Comparison of ENCODE assay signal across 1 cellular context in the genomic region with DNA sequence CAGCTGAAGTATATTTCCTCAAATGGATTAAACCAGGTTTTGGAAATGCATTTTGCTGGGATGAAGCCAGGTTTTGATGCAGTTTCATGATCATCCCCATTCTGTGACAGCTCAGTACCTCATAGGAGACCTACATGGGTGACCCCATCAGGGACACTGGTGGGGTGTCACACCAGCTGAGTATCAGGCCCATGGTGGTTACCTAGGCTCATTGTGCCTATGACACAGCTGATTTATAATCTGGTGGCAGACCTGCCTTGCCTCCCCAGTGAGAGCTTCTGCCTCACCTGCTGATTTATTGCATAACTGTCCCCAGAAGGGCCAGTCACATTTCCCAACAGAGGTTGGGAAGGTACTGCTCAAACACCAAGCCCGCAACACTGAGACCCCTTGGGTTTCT.
TF ChIP-seq lines count a peak whose summit lies in the region.

No MANE protein-coding gene starts in this region.

TF ChIP-seq in GM23338, 12 proteins besides CTCF, POLR2A, EP300 and RAD21 (continued from another document):
- TF ChIP-seq, protein P1, sequence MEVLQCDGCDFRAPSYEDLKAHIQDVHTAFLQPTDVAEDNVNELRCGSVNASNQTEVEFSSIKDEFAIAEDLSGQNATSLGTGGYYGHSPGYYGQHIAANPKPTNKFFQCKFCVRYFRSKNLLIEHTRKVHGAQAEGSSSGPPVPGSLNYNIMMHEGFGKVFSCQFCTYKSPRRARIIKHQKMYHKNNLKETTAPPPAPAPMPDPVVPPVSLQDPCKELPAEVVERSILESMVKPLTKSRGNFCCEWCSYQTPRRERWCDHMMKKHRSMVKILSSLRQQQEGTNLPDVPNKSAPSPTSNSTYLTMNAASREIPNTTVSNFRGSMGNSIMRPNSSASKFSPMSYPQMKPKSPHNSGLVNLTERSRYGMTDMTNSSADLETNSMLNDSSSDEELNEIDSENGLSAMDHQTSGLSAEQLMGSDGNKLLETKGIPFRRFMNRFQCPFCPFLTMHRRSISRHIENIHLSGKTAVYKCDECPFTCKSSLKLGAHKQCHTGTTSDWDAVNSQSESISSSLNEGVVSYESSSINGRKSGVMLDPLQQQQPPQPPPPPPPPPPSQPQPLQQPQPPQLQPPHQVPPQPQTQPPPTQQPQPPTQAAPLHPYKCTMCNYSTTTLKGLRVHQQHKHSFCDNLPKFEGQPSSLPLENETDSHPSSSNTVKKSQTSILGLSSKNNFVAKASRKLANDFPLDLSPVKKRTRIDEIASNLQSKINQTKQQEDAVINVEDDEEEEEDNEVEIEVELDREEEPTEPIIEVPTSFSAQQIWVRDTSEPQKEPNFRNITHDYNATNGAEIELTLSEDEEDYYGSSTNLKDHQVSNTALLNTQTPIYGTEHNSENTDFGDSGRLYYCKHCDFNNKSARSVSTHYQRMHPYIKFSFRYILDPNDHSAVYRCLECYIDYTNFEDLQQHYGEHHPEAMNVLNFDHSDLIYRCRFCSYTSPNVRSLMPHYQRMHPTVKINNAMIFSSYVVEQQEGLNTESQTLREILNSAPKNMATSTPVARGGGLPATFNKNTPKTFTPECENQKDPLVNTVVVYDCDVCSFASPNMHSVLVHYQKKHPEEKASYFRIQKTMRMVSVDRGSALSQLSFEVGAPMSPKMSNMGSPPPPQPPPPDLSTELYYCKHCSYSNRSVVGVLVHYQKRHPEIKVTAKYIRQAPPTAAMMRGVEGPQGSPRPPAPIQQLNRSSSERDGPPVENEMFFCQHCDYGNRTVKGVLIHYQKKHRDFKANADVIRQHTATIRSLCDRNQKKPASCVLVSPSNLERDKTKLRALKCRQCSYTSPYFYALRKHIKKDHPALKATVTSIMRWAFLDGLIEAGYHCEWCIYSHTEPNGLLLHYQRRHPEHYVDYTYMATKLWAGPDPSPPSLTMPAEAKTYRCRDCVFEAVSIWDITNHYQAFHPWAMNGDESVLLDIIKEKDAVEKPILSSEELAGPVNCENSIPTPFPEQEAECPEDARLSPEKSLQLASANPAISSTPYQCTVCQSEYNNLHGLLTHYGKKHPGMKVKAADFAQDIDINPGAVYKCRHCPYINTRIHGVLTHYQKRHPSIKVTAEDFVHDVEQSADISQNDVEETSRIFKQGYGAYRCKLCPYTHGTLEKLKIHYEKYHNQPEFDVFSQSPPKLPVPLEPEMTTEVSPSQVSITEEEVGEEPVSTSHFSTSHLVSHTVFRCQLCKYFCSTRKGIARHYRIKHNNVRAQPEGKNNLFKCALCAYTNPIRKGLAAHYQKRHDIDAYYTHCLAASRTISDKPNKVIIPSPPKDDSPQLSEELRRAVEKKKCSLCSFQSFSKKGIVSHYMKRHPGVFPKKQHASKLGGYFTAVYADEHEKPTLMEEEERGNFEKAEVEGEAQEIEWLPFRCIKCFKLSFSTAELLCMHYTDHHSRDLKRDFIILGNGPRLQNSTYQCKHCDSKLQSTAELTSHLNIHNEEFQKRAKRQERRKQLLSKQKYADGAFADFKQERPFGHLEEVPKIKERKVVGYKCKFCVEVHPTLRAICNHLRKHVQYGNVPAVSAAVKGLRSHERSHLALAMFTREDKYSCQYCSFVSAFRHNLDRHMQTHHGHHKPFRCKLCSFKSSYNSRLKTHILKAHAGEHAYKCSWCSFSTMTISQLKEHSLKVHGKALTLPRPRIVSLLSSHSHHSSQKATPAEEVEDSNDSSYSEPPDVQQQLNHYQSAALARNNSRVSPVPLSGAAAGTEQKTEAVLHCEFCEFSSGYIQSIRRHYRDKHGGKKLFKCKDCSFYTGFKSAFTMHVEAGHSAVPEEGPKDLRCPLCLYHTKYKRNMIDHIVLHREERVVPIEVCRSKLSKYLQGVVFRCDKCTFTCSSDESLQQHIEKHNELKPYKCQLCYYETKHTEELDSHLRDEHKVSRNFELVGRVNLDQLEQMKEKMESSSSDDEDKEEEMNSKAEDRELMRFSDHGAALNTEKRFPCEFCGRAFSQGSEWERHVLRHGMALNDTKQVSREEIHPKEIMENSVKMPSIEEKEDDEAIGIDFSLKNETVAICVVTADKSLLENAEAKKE (CRISPR knock-in tag; IDR thresholded peaks at IDR 0.05): no peak
